Comparison of ENCODE assay signal across 20 cellular contexts in the genomic region with DNA sequence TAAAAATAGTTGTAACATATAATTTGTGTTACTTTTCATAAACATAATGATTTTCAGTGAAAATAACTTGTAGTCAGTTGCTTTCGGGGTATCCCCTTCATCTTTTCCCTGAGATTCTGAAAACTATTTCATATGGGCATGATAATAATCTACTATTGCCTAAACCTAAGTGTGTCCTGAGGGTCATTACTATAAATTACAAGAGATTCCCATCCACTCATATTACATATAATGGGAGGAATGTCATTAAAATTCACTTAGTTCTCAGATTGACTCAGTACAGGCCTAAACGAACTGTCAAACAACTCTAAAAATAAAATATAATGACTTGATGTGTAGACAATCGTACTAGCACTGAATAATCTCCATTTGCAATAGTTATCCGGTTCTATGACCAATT.
"Had no signal": no experiment of that assay in that cellular context is flagged by ENCODE, and none has a peak within 500 bp of the region (broad histone marks: within the 10 kb centered on the region; RNA-seq: fewer than 3 reads in every experiment).

No MANE protein-coding gene starts in this region.

- ATAC-seq: Panc1, PC-3, T-cell had no signal

- DNase-seq: KBM-7; NCI-H1092; NCI-H1105 treated with DMSO at 0.1 percent for 48 hours; NCI-H1417 treated with DMSO at 0.1 percent for 48 hours; NCI-H146; NCI-H1694 treated with DMSO at 0.1 percent for 48 hours; NCI-H1930; NCI-H2081; NCI-H2107; NCI-H2171 treated with DMSO at 0.1 percent for 48 hours; NCI-H345; NCI-H446 treated with DMSO at 0.1 percent for 48 hours; NCI-H510A treated with DMSO at 0.1 percent for 48 hours; NCI-H69; NK-92 treated with Interleukin-12 subunit alpha and Interleukin-12 subunit beta, amount 100 ng/mL, for 24 hours; PC-3; SHP77; SW 1271; T-cell had no signal
